ENCODE assay signal across 24 cellular contexts in the genomic region with DNA sequence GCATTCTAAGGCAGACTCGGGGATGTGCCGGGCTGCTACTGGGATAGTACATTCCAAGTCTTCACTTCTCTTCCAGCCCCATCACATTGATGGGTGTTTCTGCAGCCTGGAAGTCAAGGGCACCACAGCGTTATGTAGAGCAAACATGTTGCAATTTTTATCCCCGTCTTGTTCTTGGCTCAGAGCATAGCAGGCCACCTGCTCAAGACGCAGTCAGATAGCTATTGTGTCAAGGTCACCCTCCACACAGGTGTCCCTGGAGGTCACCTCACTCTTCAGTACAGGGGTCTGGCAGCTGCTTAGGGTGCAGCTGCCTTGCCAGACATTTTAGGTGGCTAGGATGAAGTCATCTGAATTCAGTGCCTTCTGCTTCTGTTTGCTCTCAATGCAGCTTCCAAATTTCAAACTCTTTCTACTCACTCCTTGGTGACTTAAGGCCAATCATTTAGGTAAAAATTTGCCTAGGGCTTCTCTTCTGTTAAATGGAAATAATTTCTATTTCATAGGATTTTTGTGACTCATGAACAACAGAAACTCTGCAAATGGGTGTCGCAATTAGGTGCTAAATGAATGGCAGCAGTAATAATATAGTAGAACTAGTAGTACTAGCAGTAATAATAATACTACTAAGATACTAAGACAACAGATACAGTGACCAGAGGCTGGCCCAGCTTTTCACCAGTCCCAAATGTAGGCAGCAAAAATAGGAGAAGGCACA. TPM values are rescaled to one million over a fixed set of nuclear protein-coding genes. Genes with fewer than 3 reads are reported as not detected.
"Had no signal": no experiment of that assay in that cellular context is flagged by ENCODE, and none has a peak within 500 bp of the region (broad histone marks: within the 10 kb centered on the region; RNA-seq: fewer than 3 reads in every experiment).

No MANE protein-coding gene starts in this region.

- H3K4me3 Mint-ChIP-seq: activated CD4-positive, alpha-beta memory T cell treated with anti-CD3 and anti-CD28 coated beads for 36 hours; activated CD4-positive, alpha-beta T cell treated with anti-CD3 and anti-CD28 coated beads for 36 hours; activated CD8-positive, alpha-beta memory T cell treated with anti-CD3 and anti-CD28 coated beads, Interleukin-2, amount 10 ng/mL, durations not matched to agents 7 days and 5 days; activated naive CD8-positive, alpha-beta T cell treated with anti-CD3 and anti-CD28 coated beads, Interleukin-2, amount 10 ng/mL, durations not matched to agents 7 days and 5 days; activated T-helper 17 cell treated with anti-CD3 and anti-CD28 coated beads, Interleukin-2, amount 50 U/mL, for 72 hours; mesothelial cell of epicardium; nephron progenitor cell; T-helper 2 cell treated with Interferon-gamma antibody and Interleukin-4, amounts not matched to agents 5 μg/mL and 100 μg/mL, for 36 hours; WTC11 had no signal

- H3K27me3 ChIP-seq: brain microvascular endothelial cell, esophagus squamous epithelium, tibial nerve, vagina had no signal

- H3K4me1 Mint-ChIP-seq: activated CD4-positive, alpha-beta T cell treated with anti-CD3 and anti-CD28 coated beads for 36 hours; activated T-helper 17 cell treated with anti-CD3 and anti-CD28 coated beads, Interleukin-2, amount 50 U/mL, for 72 hours had no signal

- H3K9me3 Mint-ChIP-seq: activated CD4-positive, alpha-beta memory T cell treated with anti-CD3 and anti-CD28 coated beads for 36 hours; activated naive CD8-positive, alpha-beta T cell treated with anti-CD3 and anti-CD28 coated beads, Interleukin-2, amount 10 ng/mL, durations not matched to agents 7 days and 5 days; activated T-helper 17 cell treated with anti-CD3 and anti-CD28 coated beads, Interleukin-2, amount 50 U/mL, for 72 hours; mesothelial cell of epicardium; nephron progenitor cell; T-helper 2 cell treated with Interferon-gamma antibody and Interleukin-4, amounts not matched to agents 5 μg/mL and 100 μg/mL, for 36 hours; WTC11 had no signal

- H3K9me3 ChIP-seq: esophagus squamous epithelium, lower lobe of right lung, tibial nerve, vagina had no signal

- H3K4me3 ChIP-seq: esophagus squamous epithelium, lower lobe of right lung, tibial nerve, vagina had no signal

- H3K4me1 ChIP-seq: esophagus squamous epithelium, lower lobe of right lung, tibial nerve, vagina had no signal

- H3K27ac Mint-ChIP-seq: activated CD4-positive, alpha-beta memory T cell treated with anti-CD3 and anti-CD28 coated beads for 36 hours; activated CD4-positive, alpha-beta T cell treated with anti-CD3 and anti-CD28 coated beads for 36 hours; activated CD8-positive, alpha-beta memory T cell treated with anti-CD3 and anti-CD28 coated beads, Interleukin-2, amount 10 ng/mL, durations not matched to agents 7 days and 5 days; activated naive CD8-positive, alpha-beta T cell treated with anti-CD3 and anti-CD28 coated beads, Interleukin-2, amount 10 ng/mL, durations not matched to agents 7 days and 5 days; activated T-helper 17 cell treated with anti-CD3 and anti-CD28 coated beads, Interleukin-2, amount 50 U/mL, for 72 hours; mesothelial cell of epicardium; nephron progenitor cell; progenitor cell of endocrine pancreas; T-helper 2 cell treated with Interferon-gamma antibody and Interleukin-4, amounts not matched to agents 5 μg/mL and 100 μg/mL, for 36 hours; WTC11 had no signal

- ATAC-seq: activated CD4-positive, alpha-beta T cell treated with anti-CD3 and anti-CD28 coated beads for 36 hours; activated CD8-positive, alpha-beta memory T cell treated with anti-CD3 and anti-CD28 coated beads, Interleukin-2, amount 10 ng/mL, durations not matched to agents 7 days and 5 days; activated T-helper 17 cell treated with anti-CD3 and anti-CD28 coated beads, Interleukin-2, amount 50 U/mL, for 72 hours; lower lobe of right lung; WTC11 had no signal

- H3K27ac ChIP-seq: brain microvascular endothelial cell, esophagus squamous epithelium, lower lobe of right lung, tibial nerve, vagina had no signal

- DNase-seq: activated CD4-positive, alpha-beta memory T cell treated with anti-CD3 and anti-CD28 coated beads for 36 hours; activated CD4-positive, alpha-beta T cell treated with anti-CD3 and anti-CD28 coated beads for 36 hours; activated CD8-positive, alpha-beta memory T cell treated with anti-CD3 and anti-CD28 coated beads, Interleukin-2, amount 10 ng/mL, durations not matched to agents 7 days and 5 days; activated naive CD4-positive, alpha-beta T cell treated with Interleukin-2 at 50 U/mL for 16 hours; activated naive CD8-positive, alpha-beta T cell treated with anti-CD3 and anti-CD28 coated beads, Interleukin-2, amount 10 ng/mL, durations not matched to agents 7 days and 5 days; activated T-cell treated with anti-CD3 and anti-CD28 coated beads, Interleukin-2, amount 50 U/mL, for 1 hour; anterior cingulate cortex; brain microvascular endothelial cell; cerebellar nuclear complex; effector CD4-positive, alpha-beta T cell; esophagus squamous epithelium; lower lobe of right lung; nephron progenitor cell; nucleus accumbens; stimulated activated CD4-positive, alpha-beta T cell treated with anti-CD3 and anti-CD28 coated beads, Interleukin-2, amount 100 ng/mL, for 24 hours; stimulated activated naive CD4-positive, alpha-beta T cell treated with Interleukin-2 at 50 U/mL for 16 hours; substantia nigra had no signal

- H3K27me3 Mint-ChIP-seq: activated CD4-positive, alpha-beta memory T cell treated with anti-CD3 and anti-CD28 coated beads for 36 hours; activated CD4-positive, alpha-beta T cell treated with anti-CD3 and anti-CD28 coated beads for 36 hours; activated CD8-positive, alpha-beta memory T cell treated with anti-CD3 and anti-CD28 coated beads, Interleukin-2, amount 10 ng/mL, durations not matched to agents 7 days and 5 days; activated naive CD8-positive, alpha-beta T cell treated with anti-CD3 and anti-CD28 coated beads, Interleukin-2, amount 10 ng/mL, durations not matched to agents 7 days and 5 days; activated T-helper 17 cell treated with anti-CD3 and anti-CD28 coated beads, Interleukin-2, amount 50 U/mL, for 72 hours had no signal

- H3K36me3 ChIP-seq: lower lobe of right lung, vagina had no signal

RNA-seq across cellular contexts. Expression of gene KCNV2, which starts 24.3 kb away (rescaled TPM):
- total RNA-seq: activated CD4-positive, alpha-beta memory T cell treated with anti-CD3 and anti-CD28 coated beads for 36 hours; activated CD4-positive, alpha-beta T cell treated with anti-CD3 and anti-CD28 coated beads for 36 hours; activated CD8-positive, alpha-beta memory T cell treated with anti-CD3 and anti-CD28 coated beads, Interleukin-2, amount 10 ng/mL, durations not matched to agents 7 days and 5 days; activated naive CD8-positive, alpha-beta T cell treated with anti-CD3 and anti-CD28 coated beads, Interleukin-2, amount 10 ng/mL, durations not matched to agents 7 days and 5 days; activated T-helper 17 cell treated with anti-CD3 and anti-CD28 coated beads, Interleukin-2, amount 50 U/mL, for 72 hours; esophagus squamous epithelium; lower lobe of right lung; mesothelial cell of epicardium; progenitor cell of endocrine pancreas; tibial nerve; vagina; WTC11 had no signal
